Comparison of ENCODE assay signal across 1 cellular context in the genomic region with DNA sequence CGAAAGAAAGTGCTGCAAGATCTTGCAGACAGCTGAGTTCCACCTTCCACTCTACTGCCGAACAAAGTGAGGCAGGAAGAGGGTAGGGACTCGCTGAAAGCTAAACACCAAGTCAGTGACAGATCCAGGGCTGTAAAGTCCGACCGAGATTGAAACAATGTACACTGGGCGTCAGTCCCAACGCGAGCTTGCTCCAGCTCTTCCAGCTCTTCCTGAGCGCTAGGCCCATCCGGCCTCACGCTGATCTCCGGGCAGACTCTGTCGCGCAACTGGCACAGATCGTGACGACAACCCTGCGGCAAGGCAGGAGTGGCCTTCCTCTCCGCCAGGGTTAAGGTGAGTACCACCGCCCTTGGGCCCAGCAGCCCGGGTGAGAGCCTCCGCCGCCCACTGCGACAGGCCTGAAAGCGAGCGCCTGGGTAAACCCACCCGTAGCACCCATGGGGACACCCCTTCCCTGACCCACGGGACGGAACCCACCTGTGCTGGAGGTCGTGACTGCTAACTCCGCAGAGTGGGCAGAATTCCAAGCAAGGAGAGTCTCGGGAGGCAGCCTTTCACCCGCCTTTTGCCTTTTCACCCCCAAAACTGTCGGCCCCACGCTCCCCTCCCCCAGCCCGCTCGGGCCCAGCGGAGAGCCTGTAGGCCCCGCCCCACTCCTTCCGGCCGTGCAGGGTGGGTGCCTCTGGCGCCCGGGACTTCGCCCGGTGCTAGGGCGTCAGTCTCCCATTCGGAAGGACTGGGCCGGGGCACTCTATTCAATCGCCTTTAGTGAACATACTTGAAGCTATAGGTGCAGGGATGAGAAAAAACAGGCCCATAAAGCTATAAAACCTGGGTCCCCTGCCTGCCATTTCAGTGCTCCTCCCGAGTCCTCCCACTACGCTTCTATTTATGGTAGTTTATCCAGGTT.
A peak's percentile ranks its signal among the peaks of the same experiment; 100 is the strongest.
TF ChIP-seq lines count a peak whose summit lies in the region.

A gene (plus strand): TSS at position 275 of the 913 bp plus-strand sequence.
A gene with protein sequence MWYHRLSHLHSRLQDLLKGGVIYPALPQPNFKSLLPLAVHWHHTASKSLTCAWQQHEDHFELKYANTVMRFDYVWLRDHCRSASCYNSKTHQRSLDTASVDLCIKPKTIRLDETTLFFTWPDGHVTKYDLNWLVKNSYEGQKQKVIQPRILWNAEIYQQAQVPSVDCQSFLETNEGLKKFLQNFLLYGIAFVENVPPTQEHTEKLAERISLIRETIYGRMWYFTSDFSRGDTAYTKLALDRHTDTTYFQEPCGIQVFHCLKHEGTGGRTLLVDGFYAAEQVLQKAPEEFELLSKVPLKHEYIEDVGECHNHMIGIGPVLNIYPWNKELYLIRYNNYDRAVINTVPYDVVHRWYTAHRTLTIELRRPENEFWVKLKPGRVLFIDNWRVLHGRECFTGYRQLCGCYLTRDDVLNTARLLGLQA (minus strand): TSS at position 641 of the 913 bp plus-strand sequence. CDS start 67,676 bp downstream, outside the sequence.

TF ChIP-seq in HEK293, 187 proteins besides CTCF, POLR2A, EP300 and RAD21 (continued from another document and continues in another):
- TF ChIP-seq ZNF391 (tag by site-specific recombination; IDR thresholded peaks at IDR 0.05; ENCODE audit: borderline replicate concordance, low read depth) = peak; percentile 71; the same call in 1 of the 2 replicates
- TF ChIP-seq, protein P1, sequence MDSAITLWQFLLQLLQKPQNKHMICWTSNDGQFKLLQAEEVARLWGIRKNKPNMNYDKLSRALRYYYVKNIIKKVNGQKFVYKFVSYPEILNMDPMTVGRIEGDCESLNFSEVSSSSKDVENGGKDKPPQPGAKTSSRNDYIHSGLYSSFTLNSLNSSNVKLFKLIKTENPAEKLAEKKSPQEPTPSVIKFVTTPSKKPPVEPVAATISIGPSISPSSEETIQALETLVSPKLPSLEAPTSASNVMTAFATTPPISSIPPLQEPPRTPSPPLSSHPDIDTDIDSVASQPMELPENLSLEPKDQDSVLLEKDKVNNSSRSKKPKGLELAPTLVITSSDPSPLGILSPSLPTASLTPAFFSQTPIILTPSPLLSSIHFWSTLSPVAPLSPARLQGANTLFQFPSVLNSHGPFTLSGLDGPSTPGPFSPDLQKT (IDR thresholded peaks at IDR 0.05; ENCODE audit: borderline replicate concordance, low read depth, low read length) = no peak
- TF ChIP-seq HOXC10 (CRISPR knock-in tag; IDR thresholded peaks at IDR 0.05) = no peak
- TF ChIP-seq, protein P2, sequence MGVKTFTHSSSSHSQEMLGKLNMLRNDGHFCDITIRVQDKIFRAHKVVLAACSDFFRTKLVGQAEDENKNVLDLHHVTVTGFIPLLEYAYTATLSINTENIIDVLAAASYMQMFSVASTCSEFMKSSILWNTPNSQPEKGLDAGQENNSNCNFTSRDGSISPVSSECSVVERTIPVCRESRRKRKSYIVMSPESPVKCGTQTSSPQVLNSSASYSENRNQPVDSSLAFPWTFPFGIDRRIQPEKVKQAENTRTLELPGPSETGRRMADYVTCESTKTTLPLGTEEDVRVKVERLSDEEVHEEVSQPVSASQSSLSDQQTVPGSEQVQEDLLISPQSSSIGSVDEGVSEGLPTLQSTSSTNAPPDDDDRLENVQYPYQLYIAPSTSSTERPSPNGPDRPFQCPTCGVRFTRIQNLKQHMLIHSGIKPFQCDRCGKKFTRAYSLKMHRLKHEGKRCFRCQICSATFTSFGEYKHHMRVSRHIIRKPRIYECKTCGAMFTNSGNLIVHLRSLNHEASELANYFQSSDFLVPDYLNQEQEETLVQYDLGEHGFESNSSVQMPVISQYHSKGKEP (tag by site-specific recombination; IDR thresholded peaks at IDR 0.05) = no peak
- TF ChIP-seq ZNF521 (tag by site-specific recombination; IDR thresholded peaks at IDR 0.05) = no peak
- peak; percentile 40; the same call in 1 of the 2 replicates for TF ChIP-seq ZNF76 (tag by site-specific recombination; IDR thresholded peaks at IDR 0.05; ENCODE audit: borderline replicate concordance, low read depth)
- TF ChIP-seq ZNF654 (tag by site-specific recombination; IDR thresholded peaks at IDR 0.05; ENCODE audit: low read depth) = no peak
- no peak for TF ChIP-seq ZNF776 (tag by site-specific recombination; IDR thresholded peaks at IDR 0.05; ENCODE audit: borderline replicate concordance)
- no peak; the same call in none of the 2 replicates for TF ChIP-seq KLF1 (tag by site-specific recombination; IDR thresholded peaks at IDR 0.05)
- TF ChIP-seq, protein P3, sequence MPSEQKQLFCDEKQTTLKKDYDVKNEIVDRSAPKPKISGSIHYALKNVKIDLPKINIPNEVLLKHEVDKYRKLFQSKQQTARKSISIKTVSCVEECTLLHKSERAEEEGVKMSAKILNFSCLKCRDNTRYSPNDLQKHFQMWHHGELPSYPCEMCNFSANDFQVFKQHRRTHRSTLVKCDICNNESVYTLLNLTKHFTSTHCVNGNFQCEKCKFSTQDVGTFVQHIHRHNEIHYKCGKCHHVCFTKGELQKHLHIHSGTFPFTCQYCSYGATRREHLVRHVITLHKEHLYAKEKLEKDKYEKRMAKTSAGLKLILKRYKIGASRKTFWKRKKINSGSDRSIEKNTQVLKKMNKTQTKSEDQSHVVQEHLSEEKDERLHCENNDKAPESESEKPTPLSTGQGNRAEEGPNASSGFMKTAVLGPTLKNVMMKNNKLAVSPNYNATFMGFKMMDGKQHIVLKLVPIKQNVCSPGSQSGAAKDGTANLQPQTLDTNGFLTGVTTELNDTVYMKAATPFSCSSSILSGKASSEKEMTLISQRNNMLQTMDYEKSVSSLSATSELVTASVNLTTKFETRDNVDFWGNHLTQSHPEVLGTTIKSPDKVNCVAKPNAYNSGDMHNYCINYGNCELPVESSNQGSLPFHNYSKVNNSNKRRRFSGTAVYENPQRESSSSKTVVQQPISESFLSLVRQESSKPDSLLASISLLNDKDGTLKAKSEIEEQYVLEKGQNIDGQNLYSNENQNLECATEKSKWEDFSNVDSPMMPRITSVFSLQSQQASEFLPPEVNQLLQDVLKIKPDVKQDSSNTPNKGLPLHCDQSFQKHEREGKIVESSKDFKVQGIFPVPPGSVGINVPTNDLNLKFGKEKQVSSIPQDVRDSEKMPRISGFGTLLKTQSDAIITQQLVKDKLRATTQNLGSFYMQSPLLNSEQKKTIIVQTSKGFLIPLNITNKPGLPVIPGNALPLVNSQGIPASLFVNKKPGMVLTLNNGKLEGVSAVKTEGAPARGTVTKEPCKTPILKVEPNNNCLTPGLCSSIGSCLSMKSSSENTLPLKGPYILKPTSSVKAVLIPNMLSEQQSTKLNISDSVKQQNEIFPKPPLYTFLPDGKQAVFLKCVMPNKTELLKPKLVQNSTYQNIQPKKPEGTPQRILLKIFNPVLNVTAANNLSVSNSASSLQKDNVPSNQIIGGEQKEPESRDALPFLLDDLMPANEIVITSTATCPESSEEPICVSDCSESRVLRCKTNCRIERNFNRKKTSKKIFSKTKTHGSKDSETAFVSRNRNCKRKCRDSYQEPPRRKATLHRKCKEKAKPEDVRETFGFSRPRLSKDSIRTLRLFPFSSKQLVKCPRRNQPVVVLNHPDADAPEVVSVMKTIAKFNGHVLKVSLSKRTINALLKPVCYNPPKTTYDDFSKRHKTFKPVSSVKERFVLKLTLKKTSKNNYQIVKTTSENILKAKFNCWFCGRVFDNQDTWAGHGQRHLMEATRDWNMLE (tag by site-specific recombination; conservative IDR thresholded peaks at IDR 0.05; ENCODE audit: low read depth) = peak; percentile 53
- TF ChIP-seq ZNF146 (tag by site-specific recombination; IDR thresholded peaks at IDR 0.05) = no peak
- TF ChIP-seq ZNF155 (tag by site-specific recombination; IDR thresholded peaks at IDR 0.05) = no peak
- TF ChIP-seq, protein P4, sequence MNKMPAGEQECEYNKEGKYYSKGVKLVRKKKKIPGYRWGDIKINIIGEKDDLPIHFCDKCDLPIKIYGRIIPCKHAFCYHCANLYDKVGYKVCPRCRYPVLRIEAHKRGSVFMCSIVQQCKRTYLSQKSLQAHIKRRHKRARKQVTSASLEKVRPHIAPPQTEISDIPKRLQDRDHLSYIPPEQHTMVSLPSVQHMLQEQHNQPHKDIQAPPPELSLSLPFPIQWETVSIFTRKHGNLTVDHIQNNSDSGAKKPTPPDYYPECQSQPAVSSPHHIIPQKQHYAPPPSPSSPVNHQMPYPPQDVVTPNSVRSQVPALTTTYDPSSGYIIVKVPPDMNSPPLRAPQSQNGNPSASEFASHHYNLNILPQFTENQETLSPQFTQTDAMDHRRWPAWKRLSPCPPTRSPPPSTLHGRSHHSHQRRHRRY (tag by site-specific recombination; IDR thresholded peaks at IDR 0.05) = no peak
- TF ChIP-seq YY1 (tag by site-specific recombination; IDR thresholded peaks at IDR 0.05) = peak; percentile 28; the same call in 1 of the 2 replicates
- TF ChIP-seq ZNF837 (tag by site-specific recombination; IDR thresholded peaks at IDR 0.05) = no peak
- TF ChIP-seq ZNF670 (tag by site-specific recombination; IDR thresholded peaks at IDR 0.05; ENCODE audit: low read depth) = no peak
- TF ChIP-seq, protein P5, sequence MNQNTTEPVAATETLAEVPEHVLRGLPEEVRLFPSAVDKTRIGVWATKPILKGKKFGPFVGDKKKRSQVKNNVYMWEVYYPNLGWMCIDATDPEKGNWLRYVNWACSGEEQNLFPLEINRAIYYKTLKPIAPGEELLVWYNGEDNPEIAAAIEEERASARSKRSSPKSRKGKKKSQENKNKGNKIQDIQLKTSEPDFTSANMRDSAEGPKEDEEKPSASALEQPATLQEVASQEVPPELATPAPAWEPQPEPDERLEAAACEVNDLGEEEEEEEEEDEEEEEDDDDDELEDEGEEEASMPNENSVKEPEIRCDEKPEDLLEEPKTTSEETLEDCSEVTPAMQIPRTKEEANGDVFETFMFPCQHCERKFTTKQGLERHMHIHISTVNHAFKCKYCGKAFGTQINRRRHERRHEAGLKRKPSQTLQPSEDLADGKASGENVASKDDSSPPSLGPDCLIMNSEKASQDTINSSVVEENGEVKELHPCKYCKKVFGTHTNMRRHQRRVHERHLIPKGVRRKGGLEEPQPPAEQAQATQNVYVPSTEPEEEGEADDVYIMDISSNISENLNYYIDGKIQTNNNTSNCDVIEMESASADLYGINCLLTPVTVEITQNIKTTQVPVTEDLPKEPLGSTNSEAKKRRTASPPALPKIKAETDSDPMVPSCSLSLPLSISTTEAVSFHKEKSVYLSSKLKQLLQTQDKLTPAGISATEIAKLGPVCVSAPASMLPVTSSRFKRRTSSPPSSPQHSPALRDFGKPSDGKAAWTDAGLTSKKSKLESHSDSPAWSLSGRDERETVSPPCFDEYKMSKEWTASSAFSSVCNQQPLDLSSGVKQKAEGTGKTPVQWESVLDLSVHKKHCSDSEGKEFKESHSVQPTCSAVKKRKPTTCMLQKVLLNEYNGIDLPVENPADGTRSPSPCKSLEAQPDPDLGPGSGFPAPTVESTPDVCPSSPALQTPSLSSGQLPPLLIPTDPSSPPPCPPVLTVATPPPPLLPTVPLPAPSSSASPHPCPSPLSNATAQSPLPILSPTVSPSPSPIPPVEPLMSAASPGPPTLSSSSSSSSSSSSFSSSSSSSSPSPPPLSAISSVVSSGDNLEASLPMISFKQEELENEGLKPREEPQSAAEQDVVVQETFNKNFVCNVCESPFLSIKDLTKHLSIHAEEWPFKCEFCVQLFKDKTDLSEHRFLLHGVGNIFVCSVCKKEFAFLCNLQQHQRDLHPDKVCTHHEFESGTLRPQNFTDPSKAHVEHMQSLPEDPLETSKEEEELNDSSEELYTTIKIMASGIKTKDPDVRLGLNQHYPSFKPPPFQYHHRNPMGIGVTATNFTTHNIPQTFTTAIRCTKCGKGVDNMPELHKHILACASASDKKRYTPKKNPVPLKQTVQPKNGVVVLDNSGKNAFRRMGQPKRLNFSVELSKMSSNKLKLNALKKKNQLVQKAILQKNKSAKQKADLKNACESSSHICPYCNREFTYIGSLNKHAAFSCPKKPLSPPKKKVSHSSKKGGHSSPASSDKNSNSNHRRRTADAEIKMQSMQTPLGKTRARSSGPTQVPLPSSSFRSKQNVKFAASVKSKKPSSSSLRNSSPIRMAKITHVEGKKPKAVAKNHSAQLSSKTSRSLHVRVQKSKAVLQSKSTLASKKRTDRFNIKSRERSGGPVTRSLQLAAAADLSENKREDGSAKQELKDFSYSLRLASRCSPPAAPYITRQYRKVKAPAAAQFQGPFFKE (tag by site-specific recombination; IDR thresholded peaks at IDR 0.05; ENCODE audit: borderline replicate concordance) = no peak
- TF ChIP-seq ZNF16 (tag by site-specific recombination; IDR thresholded peaks at IDR 0.05; ENCODE audit: low read depth) = no peak
- TF ChIP-seq ZFP37 (tag by site-specific recombination; IDR thresholded peaks at IDR 0.05) = peak; percentile 48; the same call in 1 of the 2 replicates
- no peak for TF ChIP-seq ZNF133 (tag by site-specific recombination; IDR thresholded peaks at IDR 0.05)
- no peak for TF ChIP-seq ZSCAN23 (tag by site-specific recombination; IDR thresholded peaks at IDR 0.05)
- TF ChIP-seq ZNF214 (tag by site-specific recombination; IDR thresholded peaks at IDR 0.05; ENCODE audit: borderline replicate concordance) = no peak
- TF ChIP-seq OSR2 (tag by site-specific recombination; IDR thresholded peaks at IDR 0.05) = no peak
- TF ChIP-seq, protein P6, sequence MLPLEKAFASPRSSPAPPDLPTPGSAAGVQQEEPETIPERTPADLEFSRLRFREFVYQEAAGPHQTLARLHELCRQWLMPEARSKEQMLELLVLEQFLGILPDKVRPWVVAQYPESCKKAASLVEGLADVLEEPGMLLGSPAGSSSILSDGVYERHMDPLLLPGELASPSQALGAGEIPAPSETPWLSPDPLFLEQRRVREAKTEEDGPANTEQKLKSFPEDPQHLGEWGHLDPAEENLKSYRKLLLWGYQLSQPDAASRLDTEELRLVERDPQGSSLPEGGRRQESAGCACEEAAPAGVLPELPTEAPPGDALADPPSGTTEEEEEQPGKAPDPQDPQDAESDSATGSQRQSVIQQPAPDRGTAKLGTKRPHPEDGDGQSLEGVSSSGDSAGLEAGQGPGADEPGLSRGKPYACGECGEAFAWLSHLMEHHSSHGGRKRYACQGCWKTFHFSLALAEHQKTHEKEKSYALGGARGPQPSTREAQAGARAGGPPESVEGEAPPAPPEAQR (tag by site-specific recombination; IDR thresholded peaks at IDR 0.05) = no peak
- TF ChIP-seq, protein P7, sequence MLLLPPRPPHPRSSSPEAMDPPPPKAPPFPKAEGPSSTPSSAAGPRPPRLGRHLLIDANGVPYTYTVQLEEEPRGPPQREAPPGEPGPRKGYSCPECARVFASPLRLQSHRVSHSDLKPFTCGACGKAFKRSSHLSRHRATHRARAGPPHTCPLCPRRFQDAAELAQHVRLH (tag by site-specific recombination; IDR thresholded peaks at IDR 0.05) = no peak; the same call in 1 of the 2 replicates
- TF ChIP-seq KLF8 (tag by site-specific recombination; IDR thresholded peaks at IDR 0.05) = peak; percentile 75; the same call in 1 of the 2 replicates
- TF ChIP-seq ZBTB1 (tag by site-specific recombination; IDR thresholded peaks at IDR 0.05) = no peak
